In genomic region chrX:110146521-110146920, GRCh38 we compare ENCODE assay signal across 7 cellular contexts.
A peak's percentile ranks its signal among the peaks of the same experiment; 100 is the strongest.
DNase-seq lines count a peak whose midpoint lies in the region; FAIRE-seq and TF ChIP-seq lines count a peak whose summit lies in the region.

No MANE protein-coding gene starts in this region.

- FAIRE-seq in GM19239 (lab: Jason Lieb, UNC): peak; percentile 100

- no peak overlapping the region for H4K5ac ChIP-seq in mesendoderm (ENCODE audit: low read length)

- no peak overlapping the region for H4K8ac ChIP-seq in mesendoderm (ENCODE audit: low read depth, low read length)

- no peak overlapping the region for H2BK5ac ChIP-seq in mesendoderm (ENCODE audit: low read length)

- H3K4me2 ChIP-seq in mesendoderm (ENCODE audit: low read length): no peak overlapping the region

- H3K36me3 ChIP-seq in mesendoderm (ENCODE audit: control insufficient read depth, insufficient read depth, low read length): no peaks in the 10 kb centered on the region

- no peaks in the 10 kb centered on the region for H3K79me2 ChIP-seq in mesendoderm (ENCODE audit: control insufficient read depth, insufficient read depth, low read length)

- WGBS in mesendoderm (ENCODE audit: extremely low coverage, insufficient coverage, low lambda C conversion rate): no CpG with 5 or more reads among the region's 2 CpGs

- H3K27me3 ChIP-seq in dorsolateral prefrontal cortex (peaks cover 0 to 54% (median 8%) of the 10 kb centered on the region in 45 donors), mesendoderm (ENCODE audit: insufficient read depth, low read length, poor library complexity) (no peaks in the 10 kb centered on the region)

- H3K79me1 ChIP-seq in mesendoderm (ENCODE audit: low read length): no peaks in the 10 kb centered on the region

- H2AK5ac ChIP-seq in mesendoderm (ENCODE audit: low read length): no peak overlapping the region

- intact Hi-C loops in dorsolateral prefrontal cortex (cut with DNase I): loop anchor here (2.0 to 10.0 kb wide), 5 partner anchors 142 to 698 kb away; partner anchors contain the start of genes ACSL4 (in 1 of the 2) and TMEM164 (in 1 of the 2)

- H3K4me1 ChIP-seq in mesendoderm (ENCODE audit: control insufficient read depth, low read depth, low read length): no peaks in the 10 kb centered on the region

- no peak overlapping the region for H3K23ac ChIP-seq in mesendoderm (ENCODE audit: low read length)

- H3K4ac ChIP-seq in mesendoderm (ENCODE audit: low read depth, low read length): no peak overlapping the region

- H3K18ac ChIP-seq in mesendoderm (ENCODE audit: low read length): no peak overlapping the region

- no peak overlapping the region for H2BK120ac ChIP-seq in mesendoderm (ENCODE audit: low read depth, low read length)

- H3K56ac ChIP-seq in mesendoderm (ENCODE audit: low read length): no peak overlapping the region

- no peak overlapping the region for H2BK15ac ChIP-seq in mesendoderm (replicated peaks; ENCODE audit: low read depth)

- no peak overlapping the region for H3K27ac ChIP-seq in dorsolateral prefrontal cortex
- H3K27ac ChIP-seq in mesendoderm (ENCODE audit: low read depth, low read length): no peak overlapping the region

- H3K4me3 ChIP-seq in dorsolateral prefrontal cortex (no peak overlapping the region), mesendoderm (ENCODE audit: low read length) (no peak overlapping the region)

- peak; percentile 24 for DNase-seq in DMS53 treated with DMSO at 0.1 percent for 48 hours (lab: John Stamatoyannopoulos, UW; ENCODE audit: unreplicated experiment)
- DNase-seq in GM19239 (ENCODE audit: insufficient read length, low spot score): peak; percentile 13
- DNase-seq in SW480 (ENCODE audit: low spot score): peak; percentile 14
- DNase-seq in dorsolateral prefrontal cortex: peak in 1 of 10 donors; percentile 15
- DNase-seq in mesendoderm: peak; percentile 53
- DNase-seq in COR-L47 (lab: John Stamatoyannopoulos, UW): no peak

- TF ChIP-seq CTCF in dorsolateral prefrontal cortex (IDR thresholded peaks at IDR 0.05 in 54 of 56, conservative IDR thresholded peaks at IDR 0.05 in 2 of 56; ENCODE audit: low read depth in 1 of 56, partially characterized antibody in 56 of 56): peak; percentile 40 to 81 (median 63)

- peak; percentile 45; the same call in 1 of the 2 replicates for TF ChIP-seq RAD21 in Ishikawa (IDR thresholded peaks at IDR 0.05; ENCODE audit: low read depth)

- no peak overlapping the region for H3K9ac ChIP-seq in mesendoderm (ENCODE audit: low read length)

- no peak for TF ChIP-seq EP300 in Ishikawa (IDR thresholded peaks at IDR 0.05; ENCODE audit: borderline replicate concordance)

TF ChIP-seq in Ishikawa, 13 proteins besides CTCF, POLR2A, EP300 and RAD21:
- TF ChIP-seq CEBPB (IDR thresholded peaks at IDR 0.05) (no peak), USF1 (IDR thresholded peaks at IDR 0.05) (no peak), EGR1 (IDR thresholded peaks at IDR 0.05) (no peak), CREB1 (IDR thresholded peaks at IDR 0.05; ENCODE audit: low read depth) (no peak), NFIC (IDR thresholded peaks at IDR 0.05) (no peak), TEAD4 (IDR thresholded peaks at IDR 0.05) (no peak), YY1 (IDR thresholded peaks at IDR 0.05; ENCODE audit: low read depth) (no peak), FOXM1 (IDR thresholded peaks at IDR 0.05; ENCODE audit: borderline replicate concordance, low read depth) (no peak), TAF1 (IDR thresholded peaks at IDR 0.05; ENCODE audit: low read depth) (no peak), TCF12 (IDR thresholded peaks at IDR 0.05; ENCODE audit: low read depth) (no peak), ZBTB7A (IDR thresholded peaks at IDR 0.05; ENCODE audit: low read depth) (no peak)
- TF ChIP-seq, protein P1, sequence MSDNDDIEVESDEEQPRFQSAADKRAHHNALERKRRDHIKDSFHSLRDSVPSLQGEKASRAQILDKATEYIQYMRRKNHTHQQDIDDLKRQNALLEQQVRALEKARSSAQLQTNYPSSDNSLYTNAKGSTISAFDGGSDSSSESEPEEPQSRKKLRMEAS (IDR thresholded peaks at IDR 0.05): no peak
- TF ChIP-seq, protein P2, sequence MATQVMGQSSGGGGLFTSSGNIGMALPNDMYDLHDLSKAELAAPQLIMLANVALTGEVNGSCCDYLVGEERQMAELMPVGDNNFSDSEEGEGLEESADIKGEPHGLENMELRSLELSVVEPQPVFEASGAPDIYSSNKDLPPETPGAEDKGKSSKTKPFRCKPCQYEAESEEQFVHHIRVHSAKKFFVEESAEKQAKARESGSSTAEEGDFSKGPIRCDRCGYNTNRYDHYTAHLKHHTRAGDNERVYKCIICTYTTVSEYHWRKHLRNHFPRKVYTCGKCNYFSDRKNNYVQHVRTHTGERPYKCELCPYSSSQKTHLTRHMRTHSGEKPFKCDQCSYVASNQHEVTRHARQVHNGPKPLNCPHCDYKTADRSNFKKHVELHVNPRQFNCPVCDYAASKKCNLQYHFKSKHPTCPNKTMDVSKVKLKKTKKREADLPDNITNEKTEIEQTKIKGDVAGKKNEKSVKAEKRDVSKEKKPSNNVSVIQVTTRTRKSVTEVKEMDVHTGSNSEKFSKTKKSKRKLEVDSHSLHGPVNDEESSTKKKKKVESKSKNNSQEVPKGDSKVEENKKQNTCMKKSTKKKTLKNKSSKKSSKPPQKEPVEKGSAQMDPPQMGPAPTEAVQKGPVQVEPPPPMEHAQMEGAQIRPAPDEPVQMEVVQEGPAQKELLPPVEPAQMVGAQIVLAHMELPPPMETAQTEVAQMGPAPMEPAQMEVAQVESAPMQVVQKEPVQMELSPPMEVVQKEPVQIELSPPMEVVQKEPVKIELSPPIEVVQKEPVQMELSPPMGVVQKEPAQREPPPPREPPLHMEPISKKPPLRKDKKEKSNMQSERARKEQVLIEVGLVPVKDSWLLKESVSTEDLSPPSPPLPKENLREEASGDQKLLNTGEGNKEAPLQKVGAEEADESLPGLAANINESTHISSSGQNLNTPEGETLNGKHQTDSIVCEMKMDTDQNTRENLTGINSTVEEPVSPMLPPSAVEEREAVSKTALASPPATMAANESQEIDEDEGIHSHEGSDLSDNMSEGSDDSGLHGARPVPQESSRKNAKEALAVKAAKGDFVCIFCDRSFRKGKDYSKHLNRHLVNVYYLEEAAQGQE (IDR thresholded peaks at IDR 0.05; ENCODE audit: low read depth): no peak
TF ChIP-seq in Ishikawa: peak in this region for 0.
